ENCODE assay signal across 24 cellular contexts in genomic region chr10:80280071-80280800, GRCh38. TPM values are rescaled to one million over a fixed set of nuclear protein-coding genes. Genes with fewer than 3 reads are reported as not detected.
DNase-seq lines count a peak whose midpoint lies in the region; TF ChIP-seq lines count a peak whose summit lies in the region.
"Had no signal": no experiment of that assay in that cellular context is flagged by ENCODE, and none has a peak within 500 bp of the region (broad histone marks: within the 10 kb centered on the region; RNA-seq: fewer than 3 reads in every experiment).

No MANE protein-coding gene starts in this region.

- H3K9me3 ChIP-seq in A673 (ENCODE audit: low read depth, low read length, poor library complexity, severe bottlenecking) = no peaks in the 10 kb centered on the region
- H3K9me3 ChIP-seq: MG63 had no signal

- H3K27ac Mint-ChIP-seq in activated CD4-positive, alpha-beta memory T cell treated with anti-CD3 and anti-CD28 coated beads, Interleukin-2, amount 10 ng/mL, durations not matched to agents 7 days and 5 days = no peak overlapping the region
- H3K27ac Mint-ChIP-seq in activated CD4-positive, alpha-beta memory T cell treated with anti-CD3 and anti-CD28 coated beads for 36 hours = no peak overlapping the region
- H3K27ac Mint-ChIP-seq in activated T-helper 2 cell treated with anti-CD3 and anti-CD28 coated beads, Interferon-gamma antibody, Interleukin-2, Interleukin-4, amounts not matched to agents 10 μg/mL and 5 μg/mL and 100 μg/mL, durations not matched to agents 14 hours and 24 hours and 36 hours = no peak overlapping the region

- H3K27me3 ChIP-seq in A673 (replicated peaks; ENCODE audit: insufficient read depth, low read depth, low read length, poor library complexity) = no peaks in the 10 kb centered on the region
- H3K27me3 ChIP-seq: MG63 had no signal

- POLR2A ChIA-PET in activated CD4-positive, alpha-beta memory T cell treated with anti-CD3 and anti-CD28 coated beads, Interleukin-2, amount 10 ng/mL, durations not matched to agents 7 days and 5 days (lab: Charles Lee) = no interaction called here
- POLR2A ChIA-PET in activated CD4-positive, alpha-beta memory T cell treated with anti-CD3 and anti-CD28 coated beads for 36 hours (lab: Charles Lee) = no interaction called here
- POLR2A ChIA-PET in A673 (lab: Charles Lee; ENCODE audit: low non-redundant PET) = no interaction called here

- intact Hi-C loops in activated CD4-positive, alpha-beta memory T cell treated with anti-CD3 and anti-CD28 coated beads for 36 hours (cut with micrococcal nuclease) = no loop called here
- intact Hi-C loops in A673 (cut with micrococcal nuclease; ENCODE audit: unreplicated experiment) = no loop called here
- intact Hi-C loops in activated T-helper 2 cell treated with anti-CD3 and anti-CD28 coated beads, Interferon-gamma antibody, Interleukin-2, Interleukin-4, amounts not matched to agents 10 μg/mL and 5 μg/mL and 100 μg/mL, durations not matched to agents 14 hours and 24 hours and 36 hours (cut with micrococcal nuclease) = no loop called here

- H3K9me3 Mint-ChIP-seq in activated CD4-positive, alpha-beta memory T cell treated with anti-CD3 and anti-CD28 coated beads, Interleukin-2, amount 10 ng/mL, durations not matched to agents 7 days and 5 days = no peaks in the 10 kb centered on the region
- H3K9me3 Mint-ChIP-seq in activated CD4-positive, alpha-beta memory T cell treated with anti-CD3 and anti-CD28 coated beads for 36 hours = no peaks in the 10 kb centered on the region
- no peaks in the 10 kb centered on the region for H3K9me3 Mint-ChIP-seq in activated T-helper 2 cell treated with anti-CD3 and anti-CD28 coated beads, Interferon-gamma antibody, Interleukin-2, Interleukin-4, amounts not matched to agents 10 μg/mL and 5 μg/mL and 100 μg/mL, durations not matched to agents 14 hours and 24 hours and 36 hours

- H3K27ac ChIP-seq in A673 (ENCODE audit: low read depth, low read length, poor library complexity, severe bottlenecking) = no peak overlapping the region
- H3K27ac ChIP-seq: 22Rv1 had no signal

- DNase-seq in activated CD4-positive, alpha-beta memory T cell treated with anti-CD3 and anti-CD28 coated beads, Interleukin-2, amount 10 ng/mL, durations not matched to agents 7 days and 5 days = peak; percentile 3
- DNase-seq in activated CD4-positive, alpha-beta memory T cell treated with anti-CD3 and anti-CD28 coated beads for 36 hours = no peak
- DNase-seq in AG08396 (ENCODE audit: low spot score) (peak; percentile 1), iPS-NIHi7 (ENCODE audit: extremely low spot score) (peak; percentile 5), mesenteric fat pad (ENCODE audit: low spot score) (peak; percentile 78), NCI-H82 (lab: John Stamatoyannopoulos, UW) (no peak), A673 (ENCODE audit: low spot score) (no peak)
- DNase-seq in activated T-helper 2 cell treated with anti-CD3 and anti-CD28 coated beads, Interferon-gamma antibody, Interleukin-2, Interleukin-4, amounts not matched to agents 10 μg/mL and 5 μg/mL and 100 μg/mL, durations not matched to agents 14 hours and 24 hours and 36 hours (ENCODE audit: low spot score) = no peak
- DNase-seq: ACHN; Calu3; DMS79 treated with DMSO at 0.1 percent for 48 hours; GF-D8; IMR-90; KG1; MG63; NCI-H1105 treated with DMSO at 0.1 percent for 48 hours; NCI-H146; NCI-H1930; NCI-H2107; NCI-H524; NCI-H774; NK-92 treated with Interleukin-12 subunit alpha and Interleukin-12 subunit beta, amount 100 ng/mL, for 24 hours; PC-3 had no signal

- no peak overlapping the region for H3K4me3 ChIP-seq in A673 (ENCODE audit: low read depth, low read length, poor library complexity, severe bottlenecking)
- H3K4me3 ChIP-seq: MG63 had no signal

- no peak overlapping the region for H3K4me3 Mint-ChIP-seq in activated CD4-positive, alpha-beta memory T cell treated with anti-CD3 and anti-CD28 coated beads, Interleukin-2, amount 10 ng/mL, durations not matched to agents 7 days and 5 days
- no peak overlapping the region for H3K4me3 Mint-ChIP-seq in activated CD4-positive, alpha-beta memory T cell treated with anti-CD3 and anti-CD28 coated beads for 36 hours
- no peak overlapping the region for H3K4me3 Mint-ChIP-seq in activated T-helper 2 cell treated with anti-CD3 and anti-CD28 coated beads, Interferon-gamma antibody, Interleukin-2, Interleukin-4, amounts not matched to agents 10 μg/mL and 5 μg/mL and 100 μg/mL, durations not matched to agents 14 hours and 24 hours and 36 hours (ENCODE audit: low read depth)

- no peaks in the 10 kb centered on the region for H3K4me1 Mint-ChIP-seq in activated CD4-positive, alpha-beta memory T cell treated with anti-CD3 and anti-CD28 coated beads, Interleukin-2, amount 10 ng/mL, durations not matched to agents 7 days and 5 days
- no peaks in the 10 kb centered on the region for H3K4me1 Mint-ChIP-seq in activated CD4-positive, alpha-beta memory T cell treated with anti-CD3 and anti-CD28 coated beads for 36 hours (ENCODE audit: low read depth)
- H3K4me1 Mint-ChIP-seq in activated T-helper 2 cell treated with anti-CD3 and anti-CD28 coated beads, Interferon-gamma antibody, Interleukin-2, Interleukin-4, amounts not matched to agents 10 μg/mL and 5 μg/mL and 100 μg/mL, durations not matched to agents 14 hours and 24 hours and 36 hours (ENCODE audit: low read depth) = no peaks in the 10 kb centered on the region

- CTCF ChIA-PET in activated CD4-positive, alpha-beta memory T cell treated with anti-CD3 and anti-CD28 coated beads, Interleukin-2, amount 10 ng/mL, durations not matched to agents 7 days and 5 days (lab: Charles Lee) = no interaction called here
- CTCF ChIA-PET in activated CD4-positive, alpha-beta memory T cell treated with anti-CD3 and anti-CD28 coated beads for 36 hours (lab: Charles Lee) = interaction anchor here (0.8 kb wide), 2 partner anchors 19 to 550 kb away, joined by 3 read pairs; no protein-coding TSS in a partner anchor
- CTCF ChIA-PET in A673 (lab: Charles Lee) = no interaction called here

- TF ChIP-seq CTCF in A673 (conservative IDR thresholded peaks at IDR 0.05; ENCODE audit: low read depth, low read length) = no peak

- no peaks in the 10 kb centered on the region for H3K36me3 ChIP-seq in A673 (ENCODE audit: insufficient read depth, low read length, poor library complexity, severe bottlenecking)
- H3K36me3 ChIP-seq: MG63 had no signal

- H3K36me3 Mint-ChIP-seq in activated CD4-positive, alpha-beta memory T cell treated with anti-CD3 and anti-CD28 coated beads, Interleukin-2, amount 10 ng/mL, durations not matched to agents 7 days and 5 days (ENCODE audit: low read depth) = no peaks in the 10 kb centered on the region
- no peaks in the 10 kb centered on the region for H3K36me3 Mint-ChIP-seq in activated CD4-positive, alpha-beta memory T cell treated with anti-CD3 and anti-CD28 coated beads for 36 hours
- H3K36me3 Mint-ChIP-seq in activated T-helper 2 cell treated with anti-CD3 and anti-CD28 coated beads, Interferon-gamma antibody, Interleukin-2, Interleukin-4, amounts not matched to agents 10 μg/mL and 5 μg/mL and 100 μg/mL, durations not matched to agents 14 hours and 24 hours and 36 hours (ENCODE audit: low read depth) = no peaks in the 10 kb centered on the region

- no TSS peak for BruUV-seq in A673 (replicated peaks; lab: Mats Ljungman, UMichigan)

- no peaks in the 10 kb centered on the region for H3K4me1 ChIP-seq in A673 (ENCODE audit: insufficient read depth, low read length, poor library complexity, severe bottlenecking)

- no peaks in the 10 kb centered on the region for H3K27me3 Mint-ChIP-seq in activated CD4-positive, alpha-beta memory T cell treated with anti-CD3 and anti-CD28 coated beads, Interleukin-2, amount 10 ng/mL, durations not matched to agents 7 days and 5 days
- H3K27me3 Mint-ChIP-seq in activated CD4-positive, alpha-beta memory T cell treated with anti-CD3 and anti-CD28 coated beads for 36 hours = no peaks in the 10 kb centered on the region
- peaks cover under 1% of the 10 kb centered on the region for H3K27me3 Mint-ChIP-seq in activated T-helper 2 cell treated with anti-CD3 and anti-CD28 coated beads, Interferon-gamma antibody, Interleukin-2, Interleukin-4, amounts not matched to agents 10 μg/mL and 5 μg/mL and 100 μg/mL, durations not matched to agents 14 hours and 24 hours and 36 hours (ENCODE audit: low read depth)

RNA-seq across cellular contexts. Expression of gene MAT1A, which starts 9.2 kb away (rescaled TPM):
- not detected for total RNA-seq in activated CD4-positive, alpha-beta memory T cell treated with anti-CD3 and anti-CD28 coated beads, Interleukin-2, amount 10 ng/mL, durations not matched to agents 7 days and 5 days
- not detected for total RNA-seq in activated CD4-positive, alpha-beta memory T cell treated with anti-CD3 and anti-CD28 coated beads for 36 hours
- total RNA-seq in mesenteric fat pad (0.13 TPM), A673 (2021) (not detected in 2 replicates)
- not detected in 2 replicates for total RNA-seq in activated T-helper 2 cell treated with anti-CD3 and anti-CD28 coated beads, Interferon-gamma antibody, Interleukin-2, Interleukin-4, amounts not matched to agents 10 μg/mL and 5 μg/mL and 100 μg/mL, durations not matched to agents 14 hours and 24 hours and 36 hours
- total RNA-seq: Calu3, IMR-90, PC-3 had no signal

Comparison
In these comparisons a context has a peak if more than half of its experiments do, and no peak if none do; other contexts are left out.
1. DNase-seq: peak in activated CD4-positive, alpha-beta memory T cell treated with anti-CD3 and anti-CD28 coated beads, Interleukin-2, amount 10 ng/mL, durations not matched to agents 7 days and 5 days (single experiment), AG08396 (single experiment), iPS-NIHi7 (single experiment) and mesenteric fat pad (single experiment); none in activated CD4-positive, alpha-beta memory T cell treated with anti-CD3 and anti-CD28 coated beads for 36 hours (single experiment), NCI-H82 (single experiment), A673 (single experiment) and activated T-helper 2 cell treated with anti-CD3 and anti-CD28 coated beads, Interferon-gamma antibody, Interleukin-2, Interleukin-4, amounts not matched to agents 10 μg/mL and 5 μg/mL and 100 μg/mL, durations not matched to agents 14 hours and 24 hours and 36 hours (single experiment).